ENCODE assay signal across 13 cellular contexts in the genomic region with DNA sequence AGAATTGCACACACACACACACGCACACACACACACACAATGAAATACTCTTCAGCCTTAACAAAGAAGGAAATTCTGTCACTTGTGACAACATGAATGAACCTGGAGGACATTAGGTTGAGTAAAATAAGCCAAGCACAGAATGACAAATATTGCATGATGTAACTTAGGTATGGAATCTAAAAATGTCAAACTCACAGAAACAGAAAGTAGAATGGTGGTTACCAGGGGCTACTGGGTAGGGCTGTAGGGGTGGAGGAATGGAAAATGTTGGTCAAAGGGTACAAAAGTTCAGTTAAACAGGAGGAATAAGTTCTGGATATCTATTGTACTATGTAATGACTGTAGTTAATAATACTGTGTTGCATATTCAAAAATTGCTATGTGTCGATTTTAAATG.
DNase-seq lines count a peak whose midpoint lies in the region; ATAC-seq lines count a peak whose summit lies in the region.
"Had no signal": no experiment of that assay in that cellular context is flagged by ENCODE, and none has a peak within 500 bp of the region (broad histone marks: within the 10 kb centered on the region; RNA-seq: fewer than 3 reads in every experiment).

No MANE protein-coding gene starts in this region.

- H3K36me3 Mint-ChIP-seq in stimulated activated effector memory CD8-positive, alpha-beta T cell treated with anti-CD3 and anti-CD28 coated beads, Interleukin-12 subunit alpha, Interleukin-12 subunit beta, amount 100 ng/mL, for 72 hours = no peaks in the 10 kb centered on the region

- H3K4me1 Mint-ChIP-seq in stimulated activated effector memory CD8-positive, alpha-beta T cell treated with anti-CD3 and anti-CD28 coated beads, Interleukin-12 subunit alpha, Interleukin-12 subunit beta, amount 100 ng/mL, for 72 hours = no peaks in the 10 kb centered on the region

- no peak overlapping the region for H3K4me3 Mint-ChIP-seq in stimulated activated effector memory CD8-positive, alpha-beta T cell treated with anti-CD3 and anti-CD28 coated beads, Interleukin-12 subunit alpha, Interleukin-12 subunit beta, amount 100 ng/mL, for 72 hours

- no peak overlapping the region for H3K27ac Mint-ChIP-seq in stimulated activated effector memory CD8-positive, alpha-beta T cell treated with anti-CD3 and anti-CD28 coated beads, Interleukin-12 subunit alpha, Interleukin-12 subunit beta, amount 100 ng/mL, for 72 hours

- ATAC-seq in GM21528 (IDR thresholded peaks at IDR 0.05; ENCODE audit: low FRiP score, unreplicated experiment) (peak; percentile 71), HG03280 (IDR thresholded peaks at IDR 0.05; ENCODE audit: unreplicated experiment) (peak; percentile 90)
- peak; percentile 58 for ATAC-seq in stimulated activated effector memory CD8-positive, alpha-beta T cell treated with anti-CD3 and anti-CD28 coated beads, Interleukin-12 subunit alpha, Interleukin-12 subunit beta, amount 100 ng/mL, for 72 hours

- DNase-seq in activated T-cell treated with anti-CD3 and anti-CD28 coated beads for 24 hours (ENCODE audit: low read depth) = peak; percentile 2
- no peak for DNase-seq in activated T-cell treated with anti-CD3 and anti-CD28 coated beads for 4 hours
- no peak for DNase-seq in stimulated activated effector memory CD8-positive, alpha-beta T cell treated with anti-CD3 and anti-CD28 coated beads, Interleukin-12 subunit alpha, Interleukin-12 subunit beta, amount 100 ng/mL, for 72 hours (ENCODE audit: low spot score in 2 of 2)
- no peak for DNase-seq in central memory CD4-positive, alpha-beta T cell
- DNase-seq in stimulated activated naive CD4-positive, alpha-beta T cell (lab: John Stamatoyannopoulos, UW) = no peak
- DNase-seq in NCI-H2081 treated with DMSO at 0.1 percent for 48 hours (lab: John Stamatoyannopoulos, UW) = no peak
- DNase-seq: ACHN; activated CD8-positive, alpha-beta memory T cell treated with anti-CD3 and anti-CD28 coated beads, Interleukin-2, amount 50 U/mL, for 48 hours; GM23248; kidney; NCI-H226 had no signal

- H3K9me3 Mint-ChIP-seq in stimulated activated effector memory CD8-positive, alpha-beta T cell treated with anti-CD3 and anti-CD28 coated beads, Interleukin-12 subunit alpha, Interleukin-12 subunit beta, amount 100 ng/mL, for 72 hours = no peaks in the 10 kb centered on the region
